8 cellular contexts compared by ENCODE assay signal in genomic region chr1:161525321-161525720, GRCh38. TPM values are rescaled to one million over a fixed set of nuclear protein-coding genes. Genes with fewer than 3 reads are reported as not detected.
DNase-seq lines count a peak whose midpoint lies in the region; ATAC-seq, FAIRE-seq and TF ChIP-seq lines count a peak whose summit lies in the region.
"Not testable (repeated sequence)": the region's sequence is repeated elsewhere in the genome, so short reads cannot be mapped to it uniquely, and the experiment has no call there.

No MANE protein-coding gene starts in this region.

- 59% methylated on average over 8 of the region's 23 CpGs for WGBS in right lobe of liver (ENCODE audit: insufficient coverage, low coverage, low lambda C conversion rate, missing lambda C conversion rate)

- H3K36me3 ChIP-seq in HUES48 (ENCODE audit: control insufficient read depth, insufficient read depth, low read length); astrocyte (ENCODE audit: insufficient read depth, low read length); right lobe of liver; neuron (ENCODE audit: insufficient read depth, low read length); stomach smooth muscle (ENCODE audit: control insufficient read depth in 2 of 2, insufficient read depth in 2 of 2, low read length in 2 of 2): not testable (repeated sequence)

- H3K4me3 ChIP-seq in HUES48 (ENCODE audit: low read depth, low read length) (peak overlapping the region; percentile 65), right lobe of liver (peak overlapping the region in 2 of 3 donors; percentile 33 to 60), neuron (ENCODE audit: low read length) (peak overlapping the region; percentile 40), stomach smooth muscle (ENCODE audit: low read length in 2 of 2) (peak overlapping the region; percentile 54 to 76)
- not testable (repeated sequence) for H3K4me3 ChIP-seq in astrocyte (ENCODE audit: insufficient read depth, low read depth, low read length)

- H3K4me2 ChIP-seq in astrocyte (ENCODE audit: low read length), result peak overlapping the region; percentile 66

- H4K20me1 ChIP-seq in astrocyte (ENCODE audit: insufficient read depth, low read length), result not testable (repeated sequence)

- not testable (repeated sequence) for H2AFZ ChIP-seq in astrocyte (ENCODE audit: low read depth, low read length); neuron (ENCODE audit: low read depth, low read length)

- not testable (repeated sequence) for FAIRE-seq in astrocyte (lab: Jason Lieb, UNC)

- POLR2A ChIA-PET in activated CD4-positive, alpha-beta T cell treated with anti-CD3 and anti-CD28 coated beads, Interleukin-2, amount 10 ng/mL, durations not matched to agents 7 days and 5 days (lab: Charles Lee), result not testable (repeated sequence)

- peaks cover 60% of the 10 kb centered on the region for H3K4me1 Mint-ChIP-seq in CD14-positive monocyte
- peaks cover 13% of the 10 kb centered on the region for H3K4me1 Mint-ChIP-seq in activated CD4-positive, alpha-beta T cell treated with anti-CD3 and anti-CD28 coated beads, Interleukin-2, amount 10 ng/mL, durations not matched to agents 7 days and 5 days
- H3K4me1 Mint-ChIP-seq in astrocyte (ENCODE audit: low read depth, unreplicated experiment); glutamatergic neuron (ENCODE audit: low read depth, unreplicated experiment): not testable (repeated sequence)

- not testable (repeated sequence) for TF ChIP-seq POLR2A in right lobe of liver (IDR thresholded peaks at IDR 0.05)

- not testable (repeated sequence) for TF ChIP-seq CTCF in CD14-positive monocyte (IDR thresholded peaks at IDR 0.05); astrocyte (IDR thresholded peaks at IDR 0.05; ENCODE audit: insufficient read depth, low read depth, low read length); glutamatergic neuron (IDR thresholded peaks at IDR 0.05; ENCODE audit: partially characterized antibody, unreplicated experiment); right lobe of liver (IDR thresholded peaks at IDR 0.05)

- H3K27ac ChIP-seq in HUES48 (ENCODE audit: low read depth, low read length); astrocyte (ENCODE audit: low read depth, low read length); right lobe of liver; stomach smooth muscle (ENCODE audit: low read length): not testable (repeated sequence)

- H3K4me3 Mint-ChIP-seq in CD14-positive monocyte, result peak overlapping the region; percentile 86 to 90
- H3K4me3 Mint-ChIP-seq in activated CD4-positive, alpha-beta T cell treated with anti-CD3 and anti-CD28 coated beads, Interleukin-2, amount 10 ng/mL, durations not matched to agents 7 days and 5 days, result peak overlapping the region; percentile 79
- peak overlapping the region; percentile 74 for H3K4me3 Mint-ChIP-seq in astrocyte (ENCODE audit: unreplicated experiment)
- peak overlapping the region; percentile 72 for H3K4me3 Mint-ChIP-seq in glutamatergic neuron (ENCODE audit: unreplicated experiment)

- CTCF ChIA-PET in activated CD4-positive, alpha-beta T cell treated with anti-CD3 and anti-CD28 coated beads, Interleukin-2, amount 10 ng/mL, durations not matched to agents 7 days and 5 days (lab: Charles Lee), result not testable (repeated sequence)

- not testable (repeated sequence) for H3K27me3 Mint-ChIP-seq in CD14-positive monocyte (ENCODE audit: low read depth in 3 of 3)
- H3K27me3 Mint-ChIP-seq in activated CD4-positive, alpha-beta T cell treated with anti-CD3 and anti-CD28 coated beads, Interleukin-2, amount 10 ng/mL, durations not matched to agents 7 days and 5 days, result peaks cover 50% of the 10 kb centered on the region
- H3K27me3 Mint-ChIP-seq in astrocyte (ENCODE audit: low read depth, unreplicated experiment), result peaks cover 16% of the 10 kb centered on the region
- peaks cover 22% of the 10 kb centered on the region for H3K27me3 Mint-ChIP-seq in glutamatergic neuron (ENCODE audit: unreplicated experiment)

- peak in 3 of 4 donors; percentile 3 to 17 (median 14) for ATAC-seq in right lobe of liver

- intact Hi-C loops in CD14-positive monocyte (cut with micrococcal nuclease); right lobe of liver (cut with DNase I): not testable (repeated sequence)

- not testable (repeated sequence) for H3K9me3 ChIP-seq in HUES48 (ENCODE audit: control insufficient read depth, insufficient read depth, low read length); astrocyte (ENCODE audit: insufficient read depth, low read depth, low read length); right lobe of liver; neuron (ENCODE audit: low read length); stomach smooth muscle (ENCODE audit: control insufficient read depth in 2 of 2, low read length in 2 of 2)

- peaks cover 40 to 50% of the 10 kb centered on the region in 2 donors for H3K36me3 Mint-ChIP-seq in CD14-positive monocyte
- not testable (repeated sequence) for H3K36me3 Mint-ChIP-seq in activated CD4-positive, alpha-beta T cell treated with anti-CD3 and anti-CD28 coated beads, Interleukin-2, amount 10 ng/mL, durations not matched to agents 7 days and 5 days (ENCODE audit: low read depth); astrocyte (ENCODE audit: low read depth, unreplicated experiment); glutamatergic neuron (ENCODE audit: unreplicated experiment)

- not testable (repeated sequence) for H3K79me2 ChIP-seq in astrocyte (ENCODE audit: insufficient read depth, low read length)

- not testable (repeated sequence) for H3K9ac ChIP-seq in HUES48 (ENCODE audit: low read depth, low read length); astrocyte (ENCODE audit: low read length); stomach smooth muscle (ENCODE audit: low read length in 2 of 2)

- DNase-seq in CD14-positive monocyte (ENCODE audit: low spot score), result peak; percentile 51
- not testable (repeated sequence) for DNase-seq in activated CD4-positive, alpha-beta T cell treated with anti-CD3 and anti-CD28 coated beads, Interleukin-2, amount 10 ng/mL, durations not matched to agents 7 days and 5 days; astrocyte (ENCODE audit: low read depth); glutamatergic neuron; right lobe of liver

- H3K27ac Mint-ChIP-seq in CD14-positive monocyte, result peak overlapping the region in 6 of 7 donors; percentile 46 to 87 (median 78)
- H3K27ac Mint-ChIP-seq in activated CD4-positive, alpha-beta T cell treated with anti-CD3 and anti-CD28 coated beads, Interleukin-2, amount 10 ng/mL, durations not matched to agents 7 days and 5 days; astrocyte (ENCODE audit: unreplicated experiment); glutamatergic neuron (ENCODE audit: unreplicated experiment): not testable (repeated sequence)

- H3K4me1 ChIP-seq in HUES48 (ENCODE audit: control insufficient read depth, insufficient read depth, low read length); astrocyte (ENCODE audit: insufficient read depth, low read length); right lobe of liver; neuron (ENCODE audit: insufficient read depth, low read length); stomach smooth muscle (ENCODE audit: control insufficient read depth, insufficient read depth, low read length): not testable (repeated sequence)

- H3K27me3 ChIP-seq in HUES48 (ENCODE audit: control insufficient read depth, insufficient read depth, low read length), result peaks cover 22% of the 10 kb centered on the region
- H3K27me3 ChIP-seq in astrocyte (ENCODE audit: insufficient read depth, low read length); right lobe of liver; neuron (ENCODE audit: insufficient read depth, low read length); stomach smooth muscle (ENCODE audit: control insufficient read depth in 1 of 2, insufficient read depth in 2 of 2, low read length in 2 of 2): not testable (repeated sequence)

- H3K9me3 Mint-ChIP-seq in CD14-positive monocyte; activated CD4-positive, alpha-beta T cell treated with anti-CD3 and anti-CD28 coated beads, Interleukin-2, amount 10 ng/mL, durations not matched to agents 7 days and 5 days; astrocyte (ENCODE audit: unreplicated experiment): not testable (repeated sequence)
- H3K9me3 Mint-ChIP-seq in glutamatergic neuron (ENCODE audit: unreplicated experiment), result peaks cover 15% of the 10 kb centered on the region

RNA-seq across cellular contexts. Expression of gene HSPA6, which starts 1.0 kb away (rescaled TPM):
- 10 to 100 TPM in 1 of 2 donors, 1 to 10 TPM in 1; 3.4 to 19.3 TPM for polyA plus RNA-seq in CD14-positive monocyte
- total RNA-seq in activated CD4-positive, alpha-beta T cell treated with anti-CD3 and anti-CD28 coated beads, Interleukin-2, amount 10 ng/mL, durations not matched to agents 7 days and 5 days, result under 1 TPM in 1 of 2 experiments, not detected in 1; 0.07 TPM
- total RNA-seq in astrocyte, result 0.65 and 0.68 TPM in 2 replicates
- not detected for total RNA-seq in glutamatergic neuron (ENCODE audit: unreplicated experiment)
- 1 to 10 TPM in 4 of 6 experiments, under 1 TPM in 2; 0.59 to 3.1 (median 1.6) TPM for total RNA-seq in right lobe of liver

RNA-seq across cellular contexts. Expression of gene FCGR2A, which starts 20.1 kb away (rescaled TPM):
- 100 to 1,000 TPM; 281 to 588 TPM for polyA plus RNA-seq in CD14-positive monocyte
- not detected for total RNA-seq in activated CD4-positive, alpha-beta T cell treated with anti-CD3 and anti-CD28 coated beads, Interleukin-2, amount 10 ng/mL, durations not matched to agents 7 days and 5 days
- not detected in 2 replicates for total RNA-seq in astrocyte
- total RNA-seq in glutamatergic neuron (ENCODE audit: unreplicated experiment), result not detected
- 10 to 100 TPM in 3 of 6 experiments, 1 to 10 TPM in 3; 4.7 to 22.1 (median 13.6) TPM for total RNA-seq in right lobe of liver

RNA-seq across cellular contexts. Expression of gene FCGR3A, which starts 24.3 kb away (rescaled TPM):
- 100 to 1,000 TPM in 1 of 2 donors, 10 to 100 TPM in 1; 35.9 to 131 TPM for polyA plus RNA-seq in CD14-positive monocyte
- total RNA-seq in activated CD4-positive, alpha-beta T cell treated with anti-CD3 and anti-CD28 coated beads, Interleukin-2, amount 10 ng/mL, durations not matched to agents 7 days and 5 days, result not detected
- total RNA-seq in astrocyte, result not detected in 2 replicates
- total RNA-seq in glutamatergic neuron (ENCODE audit: unreplicated experiment), result not detected
- total RNA-seq in right lobe of liver, result 100 to 1,000 TPM in 1 of 6 experiments, 10 to 100 TPM in 5; 17.6 to 127 (median 31.2) TPM

Comparison
In these comparisons a context has a peak if more than half of its experiments do, and no peak if none do; other contexts are left out.
1. RNA of gene FCGR3A, which starts 24.3 kb away (total RNA-seq): 17.6 to 127 TPM in right lobe of liver; not detected in activated CD4-positive, alpha-beta T cell treated with anti-CD3 and anti-CD28 coated beads, Interleukin-2, amount 10 ng/mL, durations not matched to agents 7 days and 5 days, not detected in astrocyte and not detected in glutamatergic neuron (single experiment); every median in the first group is over 10 times any median in the second.
2. Peak in every context shown above with its lines, with median percentiles within 50 percentile points of each other: H3K4me3 Mint-ChIP-seq.